Comparison of ENCODE assay signal across 28 cellular contexts in the genomic region with DNA sequence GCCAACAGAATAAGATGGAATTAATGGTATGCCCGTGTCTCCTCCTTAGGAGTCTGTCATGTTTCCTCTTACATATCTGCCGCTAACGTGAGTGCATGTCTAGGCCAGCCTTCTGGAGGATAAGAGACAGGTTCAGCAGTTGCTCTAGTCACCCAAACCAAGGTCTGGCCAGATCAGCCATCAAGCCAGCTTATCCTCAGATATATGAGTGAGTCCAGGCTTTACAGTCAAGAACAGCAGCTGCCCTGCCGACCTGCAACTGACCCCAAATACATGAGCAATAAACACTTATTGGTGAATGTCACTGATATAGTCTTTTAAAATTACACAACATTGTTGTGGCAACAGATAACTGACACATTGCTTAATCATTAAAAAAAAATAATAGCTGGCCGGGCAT.
"Had no signal": no experiment of that assay in that cellular context is flagged by ENCODE, and none has a peak within 500 bp of the region (broad histone marks: within the 10 kb centered on the region; RNA-seq: fewer than 3 reads in every experiment).

No MANE protein-coding gene starts in this region.

- H3K27ac ChIP-seq: epithelial cell of prostate, heart left ventricle, left lung, lower lobe of right lung, parathyroid adenoma, psoas muscle, sigmoid colon, stomach, thyroid gland, upper lobe of right lung had no signal

- H3K4me3 ChIP-seq: heart left ventricle, left lung, lower lobe of right lung, psoas muscle, sigmoid colon, smooth muscle cell, stomach, thyroid gland, upper lobe of right lung had no signal

- H3K36me3 ChIP-seq: heart left ventricle, left lung, lower lobe of right lung, sigmoid colon, stomach, thyroid gland, upper lobe of right lung had no signal

- H2AFZ ChIP-seq: parathyroid adenoma had no signal

- H3K9me3 ChIP-seq: heart left ventricle, left lung, lower lobe of right lung, psoas muscle, sigmoid colon, stomach, thyroid gland, upper lobe of right lung had no signal

- DNase-seq: activated CD4-positive, alpha-beta T cell treated with anti-CD3 and anti-CD28 coated beads for 1 hour; activated CD4-positive, alpha-beta T cell treated with anti-CD3 and anti-CD28 coated beads, Interleukin-2, amount 50 U/mL, for 1 hour; activated CD8-positive, alpha-beta T cell treated with anti-CD3 and anti-CD28 coated beads for 36 hours; activated gamma-delta T cell treated with Interleukin-2 at 50 U/mL for 16 hours; activated naive CD8-positive, alpha-beta T cell treated with anti-CD3 and anti-CD28 coated beads, Interleukin-2, amount 50 U/mL, for 24 hours; activated T-cell treated with anti-CD3 and anti-CD28 coated beads, Interleukin-2, amount 50 U/mL, for 4 hours; dermis blood vessel endothelial cell; effector CD4-positive, alpha-beta T cell; heart left ventricle; kidney glomerular epithelial cell; lower lobe of right lung; mesenchymal stem cell; naive thymus-derived CD8-positive, alpha-beta T cell; nucleus accumbens; psoas muscle; sigmoid colon; stimulated activated CD4-positive, alpha-beta T cell treated with anti-CD3 and anti-CD28 coated beads, Interleukin-1b, Interleukin-23, amount 100 ng/mL, for 48 hours; stimulated activated CD4-positive, alpha-beta T cell treated with anti-CD3 and anti-CD28 coated beads, Interleukin-4, amount 100 ng/mL, for 4 hours; stimulated activated CD8-positive, alpha-beta memory T cell treated with anti-CD3 and anti-CD28 coated beads, Interleukin-4, amount 100 ng/mL, for 48 hours; stomach; T-helper 17 cell; T1000; thyroid gland; upper lobe of right lung had no signal

- H3K27me3 ChIP-seq: heart left ventricle, left lung, sigmoid colon, thyroid gland, upper lobe of right lung had no signal

- H3K4me1 ChIP-seq: heart left ventricle, left lung, lower lobe of right lung, psoas muscle, sigmoid colon, stomach, thyroid gland, upper lobe of right lung had no signal

- H3K4me2 ChIP-seq: smooth muscle cell had no signal
